In genomic region chr2:205267323-205267722, GRCh38 we compare ENCODE assay signal across 18 cellular contexts.
"Had no signal": no experiment of that assay in that cellular context is flagged by ENCODE, and none has a peak within 500 bp of the region (broad histone marks: within the 10 kb centered on the region; RNA-seq: fewer than 3 reads in every experiment).

No MANE protein-coding gene starts in this region.

- H3K4me3 ChIP-seq: dorsolateral prefrontal cortex, esophagus squamous epithelium, gastroesophageal sphincter, testis, tibial nerve had no signal

- H3K4me1 ChIP-seq: esophagus squamous epithelium, gastroesophageal sphincter, testis had no signal

- ATAC-seq: gastroesophageal sphincter; naive thymus-derived CD8-positive, alpha-beta T cell; sciatic nerve; stimulated activated naive B cell treated with anti-CD40 and anti-IgM and Interleukin-4, amounts not matched to agents 10 μg/mL and 1 μg/mL and 100 μg/mL, for 72 hours; stimulated activated naive CD8-positive, alpha-beta T cell treated with anti-CD3 and anti-CD28 coated beads, Interleukin-15, amount 100 ng/mL, for 72 hours had no signal

- DNase-seq: cortex of kidney; dorsolateral prefrontal cortex; effector memory CD4-positive, alpha-beta T cell; esophagus squamous epithelium; foreskin fibroblast; glutamatergic neuron; kidney glomerular epithelial cell; naive thymus-derived CD8-positive, alpha-beta T cell; posterior cingulate gyrus; stimulated activated CD4-positive, alpha-beta T cell treated with anti-CD3 and anti-CD28 coated beads, Interleukin-2, amount 100 ng/mL, for 24 hours; stimulated activated CD4-positive, alpha-beta T cell treated with anti-CD3 and anti-CD28 coated beads, Interleukin-4, amount 100 ng/mL, for 4 hours; stimulated activated naive B cell treated with anti-CD40 and anti-IgM and Interleukin-4, amounts not matched to agents 10 μg/mL and 1 μg/mL and 100 μg/mL, for 72 hours; stimulated activated naive CD8-positive, alpha-beta T cell treated with anti-CD3 and anti-CD28 coated beads, Interleukin-15, amount 100 ng/mL, for 72 hours; testis had no signal

- FAIRE-seq: islet of Langerhans had no signal

- H3K36me3 ChIP-seq: esophagus squamous epithelium, gastroesophageal sphincter, tibial nerve had no signal

- H3K9me3 ChIP-seq: esophagus squamous epithelium, gastroesophageal sphincter, testis, tibial nerve had no signal

- H3K27ac ChIP-seq: dorsolateral prefrontal cortex, esophagus squamous epithelium, gastroesophageal sphincter, testis, tibial nerve had no signal

- H3K27me3 ChIP-seq: esophagus squamous epithelium, gastroesophageal sphincter, testis, tibial nerve had no signal
